In the genomic region with DNA sequence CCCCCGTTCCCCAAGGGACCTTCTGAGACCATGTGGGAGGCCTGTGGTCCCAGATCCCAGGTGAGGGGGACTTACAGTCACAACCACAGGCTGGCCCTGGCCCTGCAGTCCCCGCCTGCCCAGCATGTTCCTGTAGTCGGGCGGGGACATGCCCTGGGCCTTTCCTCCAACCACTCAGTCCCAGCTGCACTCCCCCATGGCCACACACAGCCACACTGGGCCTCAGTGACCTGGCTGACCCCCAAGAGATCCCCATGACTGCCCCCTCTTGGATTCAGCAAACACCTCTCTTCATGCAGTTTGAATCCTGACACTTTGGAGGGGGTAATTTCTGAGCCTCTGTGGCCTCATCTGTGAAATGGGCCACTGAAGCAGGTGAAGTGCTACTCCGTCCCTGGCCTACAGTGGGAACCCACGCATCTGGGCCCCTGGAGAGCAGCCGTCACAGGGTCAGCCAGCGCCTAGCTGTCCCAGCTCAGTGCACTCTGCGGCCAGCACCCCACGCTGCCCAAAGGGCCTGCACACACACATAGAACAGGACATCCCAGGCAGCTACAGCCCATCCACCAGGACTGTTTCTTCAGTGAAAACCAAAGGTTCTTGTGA, we compare ENCODE assay signal across 8 cellular contexts. TPM values are rescaled to one million over a fixed set of nuclear protein-coding genes. Genes with fewer than 3 reads are reported as not detected.
DNase-seq lines count a peak whose midpoint lies in the region; ATAC-seq and TF ChIP-seq lines count a peak whose summit lies in the region.

No MANE protein-coding gene starts in this region.

- no peak overlapping the region for H3K18ac ChIP-seq in trophoblast cell (ENCODE audit: low read length)

- H3K4me1 ChIP-seq in endodermal cell (ENCODE audit: control insufficient read depth, insufficient read depth, low read length) (no peaks in the 10 kb centered on the region), vagina (peaks cover 26% of the 10 kb centered on the region), trophoblast cell (ENCODE audit: control insufficient read depth in 1 of 2, insufficient read depth in 2 of 2, low read length in 2 of 2) (peaks cover 19 to 26% of the 10 kb centered on the region in 2 experiments)

- no peak overlapping the region for H4K91ac ChIP-seq in trophoblast cell (ENCODE audit: low read depth, low read length)

- H3K9ac ChIP-seq in endodermal cell (ENCODE audit: extremely low read depth, low read length, poor library complexity, severe bottlenecking) (no peak overlapping the region), trophoblast cell (ENCODE audit: low read length) (no peak overlapping the region)

- DNase-seq in GM10266 (ENCODE audit: extremely low spot score) (no peak), endodermal cell (peak; percentile 47), vagina (ENCODE audit: extremely low spot score in 2 of 2) (no peak), trophoblast cell (no peak), epidermal melanocyte (ENCODE audit: insufficient read length, low spot score) (no peak), dermis blood vessel endothelial cell (no peak)

- H3K4me2 ChIP-seq in trophoblast cell (ENCODE audit: low read length): no peak overlapping the region

- TF ChIP-seq CTCF in GM10266 (IDR thresholded peaks at IDR 0.05; ENCODE audit: control insufficient read depth, insufficient read depth, low read depth, missing control alignments): peak; percentile 13
- TF ChIP-seq CTCF in endodermal cell (conservative IDR thresholded peaks at IDR 0.05): no peak
- no peak for TF ChIP-seq CTCF in vagina (IDR thresholded peaks at IDR 0.05)

- no peak overlapping the region for H3K4me3 ChIP-seq in endodermal cell (ENCODE audit: low read length)
- no peak overlapping the region for H3K4me3 ChIP-seq in vagina
- no peak overlapping the region for H3K4me3 ChIP-seq in trophoblast cell (ENCODE audit: low read depth, low read length)

- no peak for TF ChIP-seq POLR2A in vagina (IDR thresholded peaks at IDR 0.05)

- no peaks in the 10 kb centered on the region for H3K27me3 Mint-ChIP-seq in endodermal cell (ENCODE audit: insufficient read depth)

- no peak overlapping the region for H3K4me3 Mint-ChIP-seq in endodermal cell

- peaks cover 2% of the 10 kb centered on the region for H3K79me1 ChIP-seq in trophoblast cell (ENCODE audit: low read length)

- H3K27me3 ChIP-seq in endodermal cell (ENCODE audit: control insufficient read depth, insufficient read depth, low read length, poor library complexity, severe bottlenecking) (no peaks in the 10 kb centered on the region), vagina (no peaks in the 10 kb centered on the region), trophoblast cell (ENCODE audit: insufficient read depth, low read length) (no peaks in the 10 kb centered on the region)

- H4K12ac ChIP-seq in trophoblast cell (ENCODE audit: low read depth, low read length): no peak overlapping the region

- intact Hi-C loops in vagina (cut with DNase I): no loop called here

- H3K27ac ChIP-seq in endodermal cell (ENCODE audit: low read depth, low read length) (peak overlapping the region; percentile 58), vagina (no peak overlapping the region), trophoblast cell (ENCODE audit: low read depth, low read length) (no peak overlapping the region)

- no peak overlapping the region for H2BK120ac ChIP-seq in trophoblast cell (ENCODE audit: insufficient read depth, low read length, poor library complexity)

- H3K14ac ChIP-seq in trophoblast cell (ENCODE audit: low read length): no peak overlapping the region

- ATAC-seq in GM21447 (IDR thresholded peaks at IDR 0.05; ENCODE audit: unreplicated experiment) (peak; percentile 41), HG03571 (IDR thresholded peaks at IDR 0.05; ENCODE audit: unreplicated experiment) (peak; percentile 41)

- H3K9me3 ChIP-seq in endodermal cell (ENCODE audit: control insufficient read depth, low read length): no peaks in the 10 kb centered on the region
- no peaks in the 10 kb centered on the region for H3K9me3 ChIP-seq in vagina
- H3K9me3 ChIP-seq in trophoblast cell (ENCODE audit: insufficient read depth, low read depth, low read length): no peaks in the 10 kb centered on the region

- H2BK12ac ChIP-seq in trophoblast cell (ENCODE audit: low read length): no peak overlapping the region

- no peak overlapping the region for H4K8ac ChIP-seq in trophoblast cell (ENCODE audit: low read depth, low read length)

- H3K23ac ChIP-seq in trophoblast cell (ENCODE audit: low read length): no peak overlapping the region

- H2BK5ac ChIP-seq in trophoblast cell (ENCODE audit: low read depth, low read length, poor library complexity): no peak overlapping the region

- no peaks in the 10 kb centered on the region for H3K79me2 ChIP-seq in trophoblast cell (ENCODE audit: control insufficient read depth, insufficient read depth, low read length, poor library complexity)

- H3K36me3 Mint-ChIP-seq in endodermal cell (ENCODE audit: low read depth): no peaks in the 10 kb centered on the region

- WGBS in endodermal cell (ENCODE audit: insufficient coverage in 1 of 2, insufficient read length in 1 of 2), 2 experiments: 89 to 97% methylated on average over 4 to 10 of the region's 10 CpGs
- no CpG with 5 or more reads among the region's 10 CpGs for WGBS in trophoblast cell (ENCODE audit: extremely low coverage, insufficient coverage, insufficient read length)

- no peak overlapping the region for H2AK5ac ChIP-seq in trophoblast cell (ENCODE audit: low read length)

- H3K9me3 Mint-ChIP-seq in endodermal cell: no peaks in the 10 kb centered on the region

- H3K4me1 Mint-ChIP-seq in endodermal cell: peaks cover 8% of the 10 kb centered on the region

- H3K36me3 ChIP-seq in endodermal cell (ENCODE audit: control insufficient read depth, insufficient read depth, low read length) (no peaks in the 10 kb centered on the region), vagina (no peaks in the 10 kb centered on the region), trophoblast cell (ENCODE audit: control insufficient read depth in 1 of 2, insufficient read depth in 2 of 2, low read length in 2 of 2) (no peaks in the 10 kb centered on the region)

- H3K27ac Mint-ChIP-seq in endodermal cell: no peak overlapping the region

- H3K4ac ChIP-seq in trophoblast cell (ENCODE audit: low read depth, low read length): no peak overlapping the region

- H2AFZ ChIP-seq in trophoblast cell (ENCODE audit: insufficient read depth, low read length, poor library complexity): no peak overlapping the region

RNA-seq across cellular contexts. Expression of gene ARHGEF4, which starts 12.7 kb away (rescaled TPM):
- 10 to 100 TPM; 50.3 to 54.7 TPM for total RNA-seq in endodermal cell
- polyA plus RNA-seq in endodermal cell (2013, experiment 1 of 2): 18.8 TPM
- polyA plus RNA-seq in endodermal cell (2013, experiment 2 of 2): 16.0 TPM
- total RNA-seq in vagina: 116 TPM
- 8.8 TPM in 2 replicates for polyA plus RNA-seq in trophoblast cell (2013)
- total RNA-seq in dermis blood vessel endothelial cell: 0.33 and 0.68 TPM in 2 replicates

Comparison
In these comparisons a context has a peak if more than half of its experiments do, and no peak if none do; other contexts are left out.
1. RNA of gene ARHGEF4, which starts 12.7 kb away (total RNA-seq): 116 TPM in vagina (single experiment) and 50.3 to 54.7 TPM in endodermal cell; 0.33 to 0.68 TPM in dermis blood vessel endothelial cell; every median in the first group is over 10 times any median in the second.